1 cellular context compared by ENCODE assay signal in genomic region chr6:43714311-43715055, GRCh38.
TF ChIP-seq lines count a peak whose summit lies in the region.

No MANE protein-coding gene starts in this region.

TF ChIP-seq in HepG2, 621 proteins besides CTCF, POLR2A, EP300 and RAD21 (continued from another document and continues in another):
- peak; percentile 22; the same call in 1 of the 2 replicates for TF ChIP-seq SPEN (CRISPR knock-in tag; IDR thresholded peaks at IDR 0.05; ENCODE audit: low read depth)
- peak; percentile 63 for TF ChIP-seq HNF4A (CRISPR knock-in tag; IDR thresholded peaks at IDR 0.05)
- TF ChIP-seq ZNF614 (CRISPR knock-in tag; IDR thresholded peaks at IDR 0.05; ENCODE audit: borderline replicate concordance), result 0 out of 2 replicates have a peak, but pooled peaks have one; percentile 10
- peak; percentile 15; the same call in 1 of the 2 replicates for TF ChIP-seq FOXO1 (CRISPR knock-in tag; IDR thresholded peaks at IDR 0.05)
- 0 out of 2 replicates have a peak, but pooled peaks have one; percentile 27 for TF ChIP-seq TARDBP (CRISPR knock-in tag; IDR thresholded peaks at IDR 0.05)
- TF ChIP-seq, protein P1, sequence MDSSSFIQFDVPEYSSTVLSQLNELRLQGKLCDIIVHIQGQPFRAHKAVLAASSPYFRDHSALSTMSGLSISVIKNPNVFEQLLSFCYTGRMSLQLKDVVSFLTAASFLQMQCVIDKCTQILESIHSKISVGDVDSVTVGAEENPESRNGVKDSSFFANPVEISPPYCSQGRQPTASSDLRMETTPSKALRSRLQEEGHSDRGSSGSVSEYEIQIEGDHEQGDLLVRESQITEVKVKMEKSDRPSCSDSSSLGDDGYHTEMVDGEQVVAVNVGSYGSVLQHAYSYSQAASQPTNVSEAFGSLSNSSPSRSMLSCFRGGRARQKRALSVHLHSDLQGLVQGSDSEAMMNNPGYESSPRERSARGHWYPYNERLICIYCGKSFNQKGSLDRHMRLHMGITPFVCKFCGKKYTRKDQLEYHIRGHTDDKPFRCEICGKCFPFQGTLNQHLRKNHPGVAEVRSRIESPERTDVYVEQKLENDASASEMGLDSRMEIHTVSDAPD (CRISPR knock-in tag; IDR thresholded peaks at IDR 0.05), result no peak
- no peak for TF ChIP-seq SMC3 (IDR thresholded peaks at IDR 0.05; ENCODE audit: low read length)
- TF ChIP-seq BCL6 (CRISPR knock-in tag; IDR thresholded peaks at IDR 0.05), result peak; percentile 59
- peak; percentile 84; the same call in 1 of the 2 replicates for TF ChIP-seq CAMTA2 (CRISPR knock-in tag; IDR thresholded peaks at IDR 0.05; ENCODE audit: borderline replicate concordance)
- TF ChIP-seq PHF21A (CRISPR knock-in tag; IDR thresholded peaks at IDR 0.05), result 0 out of 2 replicates have a peak, but pooled peaks have one; percentile 22
- TF ChIP-seq MAX (IDR thresholded peaks at IDR 0.05), result 0 out of 2 replicates have a peak, but pooled peaks have one; percentile 13
- TF ChIP-seq KMT2A (CRISPR knock-in tag; IDR thresholded peaks at IDR 0.05), result 0 out of 2 replicates have a peak, but pooled peaks have one; percentile 42
- TF ChIP-seq ZNF816 (CRISPR knock-in tag; IDR thresholded peaks at IDR 0.05; ENCODE audit: borderline replicate concordance), result no peak
- TF ChIP-seq SAP130 (CRISPR knock-in tag; IDR thresholded peaks at IDR 0.05; ENCODE audit: low read depth), result peak; percentile 34; the same call in 1 of the 2 replicates
- no peak for TF ChIP-seq POLR2AphosphoS5 (IDR thresholded peaks at IDR 0.05; ENCODE audit: low read depth, low read length)
- peak; percentile 44; the same call in 1 of the 2 replicates for TF ChIP-seq ZNF574 (CRISPR knock-in tag; IDR thresholded peaks at IDR 0.05)
- TF ChIP-seq NONO (IDR thresholded peaks at IDR 0.05), result no peak
- peak; percentile 50 for TF ChIP-seq NONO (CRISPR knock-in tag; conservative IDR thresholded peaks at IDR 0.05)
- TF ChIP-seq CEBPG (CRISPR knock-in tag; IDR thresholded peaks at IDR 0.05), result peak; percentile 13; the same call in 1 of the 2 replicates
- TF ChIP-seq CREB1 (IDR thresholded peaks at IDR 0.05), result no peak
- peak; percentile 44; the same call in 1 of the 2 replicates for TF ChIP-seq CREB1 (CRISPR knock-in tag; IDR thresholded peaks at IDR 0.05)
- no peak for TF ChIP-seq SNAPC2 (CRISPR knock-in tag; IDR thresholded peaks at IDR 0.05)
- no peak for TF ChIP-seq HMGXB3 (CRISPR knock-in tag; IDR thresholded peaks at IDR 0.05; ENCODE audit: borderline replicate concordance)
- TF ChIP-seq ZNF777 (CRISPR knock-in tag; IDR thresholded peaks at IDR 0.05), result no peak
- TF ChIP-seq ATF7 (IDR thresholded peaks at IDR 0.05), result 0 out of 2 replicates have a peak, but pooled peaks have one; percentile 14
- TF ChIP-seq ATF7 (CRISPR knock-in tag; IDR thresholded peaks at IDR 0.05), result peak; percentile 73; the same call in 1 of the 2 replicates
- no peak for TF ChIP-seq FOXM1 (CRISPR knock-in tag; IDR thresholded peaks at IDR 0.05)
- TF ChIP-seq RXRA (CRISPR knock-in tag; IDR thresholded peaks at IDR 0.05), result peak; percentile 29; the same call in 1 of the 2 replicates
- TF ChIP-seq ZNF615 (CRISPR knock-in tag; IDR thresholded peaks at IDR 0.05; ENCODE audit: borderline replicate concordance), result peak; percentile 38; the same call in 1 of the 2 replicates
- 0 out of 2 replicates have a peak, but pooled peaks have one; percentile 32 for TF ChIP-seq ZNF839 (CRISPR knock-in tag; IDR thresholded peaks at IDR 0.05; ENCODE audit: borderline replicate concordance)
- TF ChIP-seq ZNF660 (CRISPR knock-in tag; IDR thresholded peaks at IDR 0.05; ENCODE audit: borderline replicate concordance, low read depth), result no peak
- TF ChIP-seq, protein P2, sequence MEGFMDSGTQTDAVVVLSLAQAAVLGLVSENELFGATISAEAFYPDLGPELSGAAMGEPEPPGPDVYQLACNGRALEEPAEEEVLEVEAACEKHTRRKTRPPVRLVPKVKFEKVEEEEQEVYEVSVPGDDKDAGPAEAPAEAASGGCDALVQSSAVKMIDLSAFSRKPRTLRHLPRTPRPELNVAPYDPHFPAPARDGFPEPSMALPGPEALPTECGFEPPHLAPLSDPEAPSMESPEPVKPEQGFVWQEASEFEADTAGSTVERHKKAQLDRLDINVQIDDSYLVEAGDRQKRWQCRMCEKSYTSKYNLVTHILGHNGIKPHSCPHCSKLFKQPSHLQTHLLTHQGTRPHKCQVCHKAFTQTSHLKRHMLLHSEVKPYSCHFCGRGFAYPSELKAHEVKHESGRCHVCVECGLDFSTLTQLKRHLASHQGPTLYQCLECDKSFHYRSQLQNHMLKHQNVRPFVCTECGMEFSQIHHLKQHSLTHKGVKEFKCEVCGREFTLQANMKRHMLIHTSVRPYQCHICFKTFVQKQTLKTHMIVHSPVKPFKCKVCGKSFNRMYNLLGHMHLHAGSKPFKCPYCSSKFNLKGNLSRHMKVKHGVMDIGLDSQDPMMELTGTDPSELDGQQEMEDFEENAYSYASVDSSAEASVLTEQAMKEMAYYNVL (CRISPR knock-in tag; IDR thresholded peaks at IDR 0.05; ENCODE audit: borderline replicate concordance), result peak; percentile 76; the same call in 1 of the 2 replicates
- TF ChIP-seq ZNF652 (CRISPR knock-in tag; IDR thresholded peaks at IDR 0.05; ENCODE audit: borderline replicate concordance, low read depth), result peak; percentile 93
- no peak; the same call in 1 of the 2 replicates for TF ChIP-seq ZNF766 (CRISPR knock-in tag; IDR thresholded peaks at IDR 0.05; ENCODE audit: borderline replicate concordance)
- TF ChIP-seq ZNF451 (CRISPR knock-in tag; IDR thresholded peaks at IDR 0.05), result 0 out of 2 replicates have a peak, but pooled peaks have one; percentile 15
- TF ChIP-seq RXRB (CRISPR knock-in tag; IDR thresholded peaks at IDR 0.05; ENCODE audit: borderline replicate concordance), result peak; percentile 66
- TF ChIP-seq, protein P3, sequence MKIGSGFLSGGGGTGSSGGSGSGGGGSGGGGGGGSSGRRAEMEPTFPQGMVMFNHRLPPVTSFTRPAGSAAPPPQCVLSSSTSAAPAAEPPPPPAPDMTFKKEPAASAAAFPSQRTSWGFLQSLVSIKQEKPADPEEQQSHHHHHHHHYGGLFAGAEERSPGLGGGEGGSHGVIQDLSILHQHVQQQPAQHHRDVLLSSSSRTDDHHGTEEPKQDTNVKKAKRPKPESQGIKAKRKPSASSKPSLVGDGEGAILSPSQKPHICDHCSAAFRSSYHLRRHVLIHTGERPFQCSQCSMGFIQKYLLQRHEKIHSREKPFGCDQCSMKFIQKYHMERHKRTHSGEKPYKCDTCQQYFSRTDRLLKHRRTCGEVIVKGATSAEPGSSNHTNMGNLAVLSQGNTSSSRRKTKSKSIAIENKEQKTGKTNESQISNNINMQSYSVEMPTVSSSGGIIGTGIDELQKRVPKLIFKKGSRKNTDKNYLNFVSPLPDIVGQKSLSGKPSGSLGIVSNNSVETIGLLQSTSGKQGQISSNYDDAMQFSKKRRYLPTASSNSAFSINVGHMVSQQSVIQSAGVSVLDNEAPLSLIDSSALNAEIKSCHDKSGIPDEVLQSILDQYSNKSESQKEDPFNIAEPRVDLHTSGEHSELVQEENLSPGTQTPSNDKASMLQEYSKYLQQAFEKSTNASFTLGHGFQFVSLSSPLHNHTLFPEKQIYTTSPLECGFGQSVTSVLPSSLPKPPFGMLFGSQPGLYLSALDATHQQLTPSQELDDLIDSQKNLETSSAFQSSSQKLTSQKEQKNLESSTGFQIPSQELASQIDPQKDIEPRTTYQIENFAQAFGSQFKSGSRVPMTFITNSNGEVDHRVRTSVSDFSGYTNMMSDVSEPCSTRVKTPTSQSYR (CRISPR knock-in tag; IDR thresholded peaks at IDR 0.05; ENCODE audit: borderline replicate concordance), result peak; percentile 66; the same call in 1 of the 2 replicates
- TF ChIP-seq, protein P4, sequence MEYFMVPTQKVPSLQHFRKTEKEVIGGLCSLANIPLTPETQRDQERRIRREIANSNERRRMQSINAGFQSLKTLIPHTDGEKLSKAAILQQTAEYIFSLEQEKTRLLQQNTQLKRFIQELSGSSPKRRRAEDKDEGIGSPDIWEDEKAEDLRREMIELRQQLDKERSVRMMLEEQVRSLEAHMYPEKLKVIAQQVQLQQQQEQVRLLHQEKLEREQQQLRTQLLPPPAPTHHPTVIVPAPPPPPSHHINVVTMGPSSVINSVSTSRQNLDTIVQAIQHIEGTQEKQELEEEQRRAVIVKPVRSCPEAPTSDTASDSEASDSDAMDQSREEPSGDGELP (IDR thresholded peaks at IDR 0.05; ENCODE audit: borderline replicate concordance, low read depth), result peak; percentile 70; the same call in 1 of the 2 replicates
- TF ChIP-seq NR2F2 (IDR thresholded peaks at IDR 0.05; ENCODE audit: borderline replicate concordance, low read depth), result peak; percentile 72; the same call in 1 of the 2 replicates
- peak; percentile 100 for TF ChIP-seq ZSCAN25 (CRISPR knock-in tag; IDR thresholded peaks at IDR 0.05)
- peak; percentile 56; the same call in 1 of the 2 replicates for TF ChIP-seq SKIL (CRISPR knock-in tag; IDR thresholded peaks at IDR 0.05; ENCODE audit: borderline replicate concordance)
- no peak for TF ChIP-seq ZBTB44 (CRISPR knock-in tag; IDR thresholded peaks at IDR 0.05)
- TF ChIP-seq ISX (CRISPR knock-in tag; conservative IDR thresholded peaks at IDR 0.05), result no peak
